ENCODE assay signal across 13 cellular contexts in genomic region chr7:27123021-27123476, GRCh38. TPM values are rescaled to one million over a fixed set of nuclear protein-coding genes. Genes with fewer than 3 reads are reported as not detected.
DNase-seq lines count a peak whose midpoint lies in the region; ATAC-seq and TF ChIP-seq lines count a peak whose summit lies in the region.
"Had no signal": no experiment of that assay in that cellular context is flagged by ENCODE, and none has a peak within 500 bp of the region (broad histone marks: within the 10 kb centered on the region; RNA-seq: fewer than 3 reads in every experiment).

No MANE protein-coding gene starts in this region.

- TF ChIP-seq POLR2A in breast epithelium (IDR thresholded peaks at IDR 0.05): no peak

- no peak overlapping the region for H3K9ac ChIP-seq in smooth muscle cell (ENCODE audit: low read depth)

- intact Hi-C loops in breast epithelium (cut with DNase I; ENCODE audit: low total_unique reads): no loop called here

- H3K79me2 ChIP-seq in smooth muscle cell (ENCODE audit: low read depth): no peaks in the 10 kb centered on the region

- no peaks in the 10 kb centered on the region for H4K20me1 ChIP-seq in smooth muscle cell (ENCODE audit: low read depth)

- DNase-seq in HT-29 (ENCODE audit: low spot score) (peak; percentile 72), breast epithelium (ENCODE audit: low spot score in 2 of 2) (peak in 1 of 2 donors; percentile 56), left kidney (ENCODE audit: low read depth, low spot score) (peak; percentile 83), smooth muscle cell (lab: John Stamatoyannopoulos, UW; ENCODE audit: unreplicated experiment) (no peak), GDM1 (lab: John Stamatoyannopoulos, UW) (no peak), NCI-H2171 treated with DMSO at 0.1 percent for 48 hours (lab: John Stamatoyannopoulos, UW) (no peak)
- DNase-seq: CD4-positive, CD25-positive, alpha-beta regulatory T cell; glutamatergic neuron; substantia nigra; T1000 had no signal

- H3K36me3 ChIP-seq in breast epithelium: no peaks in the 10 kb centered on the region
- no peaks in the 10 kb centered on the region for H3K36me3 ChIP-seq in smooth muscle cell (ENCODE audit: low read depth)

- peak overlapping the region; percentile 8 for H3K4me2 ChIP-seq in smooth muscle cell

- TF ChIP-seq CTCF in breast epithelium (IDR thresholded peaks at IDR 0.05): no peak
- TF ChIP-seq CTCF in smooth muscle cell (IDR thresholded peaks at IDR 0.05; ENCODE audit: borderline replicate concordance, insufficient read depth, poor library complexity, severe bottlenecking): no peak

- H3F3A ChIP-seq in smooth muscle cell (ENCODE audit: low read depth): no peaks in the 10 kb centered on the region

- no peaks in the 10 kb centered on the region for H3K9me3 ChIP-seq in breast epithelium
- no peaks in the 10 kb centered on the region for H3K9me3 ChIP-seq in smooth muscle cell (replicated peaks; ENCODE audit: low read depth)

- H3K4me1 ChIP-seq in breast epithelium: peaks cover 0 to 7% of the 10 kb centered on the region in 2 donors
- no peaks in the 10 kb centered on the region for H3K4me1 ChIP-seq in smooth muscle cell (ENCODE audit: low read depth)

- H3K4me3 ChIP-seq in breast epithelium (peak overlapping the region in 2 of 3 donors; percentile 45 to 64), smooth muscle cell (peak overlapping the region; percentile 28)

- ATAC-seq in HG03342 (IDR thresholded peaks at IDR 0.05; ENCODE audit: unreplicated experiment) (no peak), GM19324 (IDR thresholded peaks at IDR 0.05; ENCODE audit: low FRiP score, unreplicated experiment) (no peak)
- ATAC-seq: activated naive CD4-positive, alpha-beta T cell treated with anti-CD3 and anti-CD28 coated beads, Interleukin-2, amount 50 U/mL, for 72 hours had no signal

- H3K27ac ChIP-seq in breast epithelium (peak overlapping the region; percentile 95 to 98), smooth muscle cell (ENCODE audit: low read depth) (no peak overlapping the region)

- H2AFZ ChIP-seq in smooth muscle cell (ENCODE audit: low read depth): no peak overlapping the region

- 12% methylated on average over 14 of the region's 14 CpGs for WGBS in smooth muscle cell (ENCODE audit: low lambda C conversion rate)

- H3K27me3 ChIP-seq in breast epithelium (no peaks in the 10 kb centered on the region), smooth muscle cell (ENCODE audit: low read depth) (peaks cover 100% of the 10 kb centered on the region)

RNA-seq across cellular contexts. Expression of gene HOXA4, which starts 7.5 kb away (rescaled TPM):
- 2.2 and 3.7 TPM in 2 replicates for total RNA-seq in HT-29 (2014; rRNA removed; shearing (Covaris generic))
- total RNA-seq in breast epithelium (1 to 10 TPM in 2 of 3 donors, under 1 TPM in 1; 0.80 to 2.8 (median 2.0) TPM), smooth muscle cell (1.4 TPM in 1 of 2 replicates, not detected in the other)
- polyA plus RNA-seq in smooth muscle cell: 0.22 TPM in 1 of 2 replicates, not detected in the other
- total RNA-seq: CD4-positive, CD25-positive, alpha-beta regulatory T cell had no signal

RNA-seq across cellular contexts. Expression of gene HOXA5, which starts 20.4 kb away (rescaled TPM):
- 22.1 and 29.3 TPM in 2 replicates for total RNA-seq in HT-29 (2014; rRNA removed; shearing (Covaris generic))
- total RNA-seq in breast epithelium (10 to 100 TPM; 11.5 to 48.7 (median 22.6) TPM), smooth muscle cell (0.67 and 2.1 TPM in 2 replicates)
- 0.11 and 0.98 TPM in 2 replicates for polyA plus RNA-seq in smooth muscle cell
- total RNA-seq: activated naive CD4-positive, alpha-beta T cell treated with anti-CD3 and anti-CD28 coated beads, Interleukin-2, amount 50 U/mL, for 72 hours; CD4-positive, CD25-positive, alpha-beta regulatory T cell had no signal
- polyA plus RNA-seq: CD4-positive, CD25-positive, alpha-beta regulatory T cell had no signal

RNA-seq across cellular contexts. Expression of gene HOXA2, which starts 20.6 kb away (rescaled TPM):
- total RNA-seq in HT-29 (2014; rRNA removed; shearing (Covaris generic)): 6.6 and 7.3 TPM in 2 replicates
- total RNA-seq in breast epithelium: 1 to 10 TPM in 2 of 3 donors, under 1 TPM in 1; 0.80 to 5.4 (median 1.3) TPM
- total RNA-seq in smooth muscle cell: not detected in 2 replicates
- not detected in 2 replicates for polyA plus RNA-seq in smooth muscle cell
- total RNA-seq: activated naive CD4-positive, alpha-beta T cell treated with anti-CD3 and anti-CD28 coated beads, Interleukin-2, amount 50 U/mL, for 72 hours; CD4-positive, CD25-positive, alpha-beta regulatory T cell had no signal

RNA-seq across cellular contexts. Expression of gene HOXA6, which starts 24.5 kb away (rescaled TPM):
- total RNA-seq in HT-29 (2014; rRNA removed; shearing (Covaris generic)): 25.5 and 28.1 TPM in 2 replicates
- total RNA-seq in breast epithelium (10 to 100 TPM in 1 of 3 donors, 1 to 10 TPM in 2; 7.9 to 16.0 (median 9.0) TPM), smooth muscle cell (0.58 TPM in 1 of 2 replicates, not detected in the other)
- 0.56 TPM in 1 of 2 replicates, not detected in the other for polyA plus RNA-seq in smooth muscle cell
- total RNA-seq: CD4-positive, CD25-positive, alpha-beta regulatory T cell had no signal
- polyA plus RNA-seq: CD4-positive, CD25-positive, alpha-beta regulatory T cell had no signal

RNA-seq across cellular contexts. Expression of gene HOXA1, which starts 27.2 kb away (rescaled TPM):
- total RNA-seq in HT-29 (2014; rRNA removed; shearing (Covaris generic)): 2.0 and 3.9 TPM in 2 replicates
- under 1 TPM; 0.33 to 0.80 (median 0.44) TPM for total RNA-seq in breast epithelium
- total RNA-seq in smooth muscle cell: 0.40 TPM in 1 of 2 replicates, not detected in the other
- polyA plus RNA-seq in smooth muscle cell: not detected in 2 replicates

Comparison
In these comparisons a context has a peak if more than half of its experiments do, and no peak if none do; other contexts are left out.
1. DNase-seq: peak in HT-29 (single experiment) and left kidney (single experiment); none in smooth muscle cell (single experiment), GDM1 (single experiment) and NCI-H2171 treated with DMSO at 0.1 percent for 48 hours (single experiment).